1 cellular context compared by ENCODE assay signal in genomic region chr11:67489860-67490726, GRCh38.
TF ChIP-seq lines count a peak whose summit lies in the region.

No MANE protein-coding gene starts in this region.

TF ChIP-seq in GM12891, 5 proteins besides CTCF, POLR2A, EP300 and RAD21 (continued from another document):
- TF ChIP-seq PAX5 (IDR thresholded peaks at IDR 0.05; ENCODE audit: insufficient read depth, low read length, severe bottlenecking) (no peak), POLR2AphosphoS5 (IDR thresholded peaks at IDR 0.05; ENCODE audit: low read depth, low read length) (no peak), SPI1 (IDR thresholded peaks at IDR 0.05; ENCODE audit: low read depth, low read length) (no peak), TAF1 (IDR thresholded peaks at IDR 0.05; ENCODE audit: low read depth, low read length) (no peak)
